ENCODE assay signal across 30 cellular contexts in genomic region chr21:17195965-17196364, GRCh38.
"Had no signal": no experiment of that assay in that cellular context is flagged by ENCODE, and none has a peak within 500 bp of the region (broad histone marks: within the 10 kb centered on the region; RNA-seq: fewer than 3 reads in every experiment).

No MANE protein-coding gene starts in this region.

- H3K4me2 ChIP-seq: smooth muscle cell had no signal

- H3K4me1 ChIP-seq: adrenal gland, foreskin keratinocyte, pancreas, prostate gland, thyroid gland, upper lobe of right lung had no signal

- H3K27me3 ChIP-seq: adrenal gland, brain microvascular endothelial cell, foreskin keratinocyte, pancreas, sigmoid colon, thyroid gland, upper lobe of right lung had no signal

- ATAC-seq: effector memory CD8-positive, alpha-beta T cell; foreskin keratinocyte; pancreas; stimulated activated memory B cell treated with anti-CD40 and anti-IgM and Interleukin-4, amounts not matched to agents 10 μg/mL and 1 μg/mL and 100 μg/mL, for 72 hours; stimulated activated naive CD8-positive, alpha-beta T cell treated with anti-CD3 and anti-CD28 coated beads, Interleukin-15, amount 100 ng/mL, for 72 hours; T-cell; upper lobe of right lung had no signal

- H3K4me3 ChIP-seq: adrenal gland, pancreas, prostate gland, sigmoid colon, smooth muscle cell, thyroid gland, upper lobe of right lung had no signal

- H3K36me3 ChIP-seq: adrenal gland, brain microvascular endothelial cell, pancreas, prostate gland, sigmoid colon, thyroid gland, upper lobe of right lung had no signal

- H3K9me3 ChIP-seq: pancreas, prostate gland, thyroid gland, upper lobe of right lung had no signal

- DNase-seq: activated CD4-positive, alpha-beta T cell treated with anti-CD3 and anti-CD28 coated beads for 4 hours; activated CD4-positive, alpha-beta T cell treated with anti-CD3 and anti-CD28 coated beads, Interleukin-2, amount 50 U/mL, for 4 hours; activated CD8-positive, alpha-beta memory T cell treated with anti-CD3 and anti-CD28 coated beads for 24 hours; activated effector memory CD4-positive, alpha-beta T cell treated with anti-CD3 and anti-CD28 coated beads, Interleukin-2, amount 50 U/mL, for 16 hours; activated naive CD4-positive, alpha-beta T cell treated with anti-CD3 and anti-CD28 coated beads for 36 hours; activated naive CD8-positive, alpha-beta T cell treated with anti-CD3 and anti-CD28 coated beads for 36 hours; adrenal gland; aorta; brain microvascular endothelial cell; cortex of kidney; effector memory CD8-positive, alpha-beta T cell; foreskin keratinocyte; islet precursor cell; mammary epithelial cell; naive B cell; nucleus accumbens; pancreas; retina; sigmoid colon; stimulated activated CD4-positive, alpha-beta T cell treated with anti-CD3 and anti-CD28 coated beads, Interleukin-1b, Interleukin-23, amount 100 ng/mL, for 48 hours; stimulated activated CD4-positive, alpha-beta T cell treated with anti-CD3 and anti-CD28 coated beads, Interleukin-4, amount 100 ng/mL, for 4 hours; stimulated activated CD8-positive, alpha-beta memory T cell treated with anti-CD3 and anti-CD28 coated beads, Interleukin-4, amount 100 ng/mL, for 48 hours; stimulated activated naive CD8-positive, alpha-beta T cell treated with anti-CD3 and anti-CD28 coated beads, Interleukin-15, amount 100 ng/mL, for 72 hours; substantia nigra; T-cell; thyroid gland; upper lobe of right lung had no signal

- H3K27ac ChIP-seq: adrenal gland, brain microvascular endothelial cell, foreskin keratinocyte, pancreas, prostate gland, sigmoid colon, thyroid gland, upper lobe of right lung had no signal
